22 cellular contexts compared by ENCODE assay signal in the genomic region with DNA sequence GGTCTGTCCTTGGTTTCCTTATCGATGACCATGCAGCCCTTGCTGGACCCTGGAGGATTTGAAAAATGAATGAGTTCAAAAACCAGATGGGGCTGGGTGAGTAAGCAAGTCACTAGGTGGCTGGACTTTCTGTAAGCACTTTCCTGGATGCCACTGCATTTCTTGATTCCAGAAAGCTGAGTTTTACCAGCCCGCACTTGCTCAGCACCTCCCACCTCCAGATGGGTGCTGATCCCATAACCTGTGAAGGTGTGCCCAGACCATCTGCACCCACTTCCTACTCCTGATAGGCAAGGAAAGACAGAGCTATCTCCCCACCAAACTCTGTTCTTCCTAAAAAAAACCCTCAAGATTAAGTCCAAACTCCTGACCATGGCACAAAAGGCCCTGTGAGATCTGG. TPM values are rescaled to one million over a fixed set of nuclear protein-coding genes. Genes with fewer than 3 reads are reported as not detected.
A peak's percentile ranks its signal among the peaks of the same experiment; 100 is the strongest.
DNase-seq lines count a peak whose midpoint lies in the region.
"Had no signal": no experiment of that assay in that cellular context is flagged by ENCODE, and none has a peak within 500 bp of the region (broad histone marks: within the 10 kb centered on the region; RNA-seq: fewer than 3 reads in every experiment).

No MANE protein-coding gene starts in this region.

- H3K9me3 ChIP-seq in esophagus (ENCODE audit: control insufficient read depth in 2 of 2, insufficient read depth in 1 of 2, low read depth in 1 of 2, low read length in 1 of 2) = no peaks in the 10 kb centered on the region
- H3K9me3 ChIP-seq: ovary, upper lobe of right lung had no signal

- peak; percentile 61 for DNase-seq in DMS 273 treated with DMSO at 0.1 percent for 48 hours (lab: John Stamatoyannopoulos, UW)
- DNase-seq in NCI-H2171 treated with DMSO at 0.1 percent for 48 hours (lab: John Stamatoyannopoulos, UW) = peak; percentile 85
- no peak for DNase-seq in AG08396 (ENCODE audit: low spot score)
- DNase-seq in NCI-H2227 (lab: John Stamatoyannopoulos, UW; ENCODE audit: unreplicated experiment) = no peak
- DNase-seq in NCI-H2227 treated with DMSO at 0.1 percent for 48 hours (lab: John Stamatoyannopoulos, UW) = no peak
- DNase-seq: activated CD4-positive, CD25-positive, alpha-beta regulatory T cell treated with anti-CD3 and anti-CD28 coated beads, Interleukin-2, amount 50 U/mL, for 72 hours; aorta; HCEC 1CT; KG1; left colon; naive thymus-derived CD8-positive, alpha-beta T cell; NCI-H146; NCI-H345; NCI-H774; ovary; right cardiac atrium; Right ventricle myocardium superior; stimulated activated naive CD8-positive, alpha-beta T cell treated with anti-CD3 and anti-CD28 coated beads, Interleukin-15, amount 100 ng/mL, for 72 hours; SW 1271; upper lobe of right lung had no signal

- H3K4me1 ChIP-seq in esophagus (ENCODE audit: control insufficient read depth in 2 of 2, insufficient read depth in 2 of 2, low read length in 1 of 2) = peaks cover 0 to 5% of the 10 kb centered on the region in 2 donors

- H3K36me3 ChIP-seq in esophagus (ENCODE audit: control insufficient read depth in 2 of 2, insufficient read depth in 2 of 2, low read length in 1 of 2) = peaks cover 0 to 18% of the 10 kb centered on the region in 2 donors
- H3K36me3 ChIP-seq: ovary had no signal

- 42 to 55% methylated on average over 2 of the region's 2 CpGs for WGBS in esophagus, 2 donors

- no peaks in the 10 kb centered on the region for H3K27me3 ChIP-seq in esophagus (ENCODE audit: control insufficient read depth in 1 of 2, insufficient read depth in 2 of 2, low read length in 2 of 2)
- H3K27me3 ChIP-seq: ovary, upper lobe of right lung had no signal

- peak overlapping the region; percentile 83 to 85 for H3K27ac ChIP-seq in esophagus (ENCODE audit: low read depth in 2 of 2, low read length in 1 of 2)
- H3K27ac ChIP-seq in skin epidermis = peak overlapping the region in 11 of 21 experiments; percentile 7 to 80 (median 36)
- H3K27ac ChIP-seq: ovary, upper lobe of right lung had no signal

- H3K4me3 ChIP-seq in esophagus (ENCODE audit: low read depth in 1 of 2, low read length in 2 of 2) = no peak overlapping the region
- no peak overlapping the region for H3K4me3 ChIP-seq in skin epidermis
- H3K4me3 ChIP-seq: ovary, upper lobe of right lung had no signal

RNA-seq across cellular contexts. Expression of a gene that starts 21.1 kb away (rescaled TPM):
- polyA plus RNA-seq in esophagus = 100 to 1,000 TPM in 1 of 2 donors, 10 to 100 TPM in 1; 61.3 to 142 TPM

RNA-seq across cellular contexts. Expression of a gene that starts 49.8 kb away (rescaled TPM):
- 100 to 1,000 TPM; 171 to 204 TPM for polyA plus RNA-seq in esophagus

RNA-seq across cellular contexts. Expression of a gene that starts 50.2 kb away (rescaled TPM):
- polyA plus RNA-seq in esophagus = 10 to 100 TPM; 20.3 to 31.2 TPM

Comparison
In these comparisons a context has a peak if more than half of its experiments do, and no peak if none do; other contexts are left out.
1. DNase-seq: peak in DMS 273 treated with DMSO at 0.1 percent for 48 hours (single experiment) and NCI-H2171 treated with DMSO at 0.1 percent for 48 hours (single experiment); none in AG08396 (single experiment), NCI-H2227 (single experiment) and NCI-H2227 treated with DMSO at 0.1 percent for 48 hours (single experiment).